16 cellular contexts compared by ENCODE assay signal in genomic region chr12:131192951-131193350, GRCh38.
"Had no signal": no experiment of that assay in that cellular context is flagged by ENCODE, and none has a peak within 500 bp of the region (broad histone marks: within the 10 kb centered on the region; RNA-seq: fewer than 3 reads in every experiment).

No MANE protein-coding gene starts in this region.

- DNase-seq: dorsolateral prefrontal cortex; effector CD4-positive, alpha-beta T cell; foreskin fibroblast; gastrocnemius medialis; kidney; left lung; mesenchymal stem cell; mucosa of descending colon; naive B cell; stimulated activated CD4-positive, alpha-beta T cell treated with anti-CD3 and anti-CD28 coated beads, Interleukin-2, amount 100 ng/mL, for 24 hours; stimulated activated naive B cell treated with anti-CD40 and anti-IgM and Interleukin-4, amounts not matched to agents 10 μg/mL and 1 μg/mL and 100 μg/mL, for 72 hours had no signal

- H3K4me3 Mint-ChIP-seq: mesothelial cell of epicardium; naive B cell; natural killer cell treated with Interleukin-12 subunit alpha and Interleukin-12 subunit beta and Interleukin-15 and Interleukin-18, amount 100 ng/mL, for 72 hours; neural crest cell; stimulated activated naive B cell treated with anti-CD40 and anti-IgM and Interleukin-4, amounts not matched to agents 10 μg/mL and 1 μg/mL and 100 μg/mL, for 72 hours; stimulated activated naive CD8-positive, alpha-beta T cell treated with anti-CD3 and anti-CD28 coated beads, Interleukin-15, Interleukin-2, amounts not matched to agents 100 ng/mL and 50 ng/mL, for 24 hours had no signal

- H3K9me3 Mint-ChIP-seq: natural killer cell treated with Interleukin-12 subunit alpha and Interleukin-12 subunit beta and Interleukin-15 and Interleukin-18, amount 100 ng/mL, for 72 hours; neural crest cell; stimulated activated naive CD8-positive, alpha-beta T cell treated with anti-CD3 and anti-CD28 coated beads, Interleukin-15, Interleukin-2, amounts not matched to agents 100 ng/mL and 50 ng/mL, for 24 hours had no signal

- H3K36me3 Mint-ChIP-seq: mesothelial cell of epicardium; naive B cell; natural killer cell treated with Interleukin-12 subunit alpha and Interleukin-12 subunit beta and Interleukin-15 and Interleukin-18, amount 100 ng/mL, for 72 hours had no signal

- H3K27ac Mint-ChIP-seq: mesothelial cell of epicardium; natural killer cell treated with Interleukin-12 subunit alpha and Interleukin-12 subunit beta and Interleukin-15 and Interleukin-18, amount 100 ng/mL, for 72 hours; stimulated activated naive B cell treated with anti-CD40 and anti-IgM and Interleukin-4, amounts not matched to agents 10 μg/mL and 1 μg/mL and 100 μg/mL, for 72 hours; stimulated activated naive CD8-positive, alpha-beta T cell treated with anti-CD3 and anti-CD28 coated beads, Interleukin-15, Interleukin-2, amounts not matched to agents 100 ng/mL and 50 ng/mL, for 24 hours had no signal

- H3K4me1 Mint-ChIP-seq: mesothelial cell of epicardium; naive B cell; neural crest cell; stimulated activated naive B cell treated with anti-CD40 and anti-IgM and Interleukin-4, amounts not matched to agents 10 μg/mL and 1 μg/mL and 100 μg/mL, for 72 hours had no signal

- ATAC-seq: gastrocnemius medialis; left lung; mucosa of descending colon; natural killer cell treated with Interleukin-12 subunit alpha and Interleukin-12 subunit beta and Interleukin-15 and Interleukin-18, amount 100 ng/mL, for 72 hours; sciatic nerve; stimulated activated naive B cell treated with anti-CD40 and anti-IgM and Interleukin-4, amounts not matched to agents 10 μg/mL and 1 μg/mL and 100 μg/mL, for 72 hours had no signal
